10 cellular contexts compared by ENCODE assay signal in the genomic region with DNA sequence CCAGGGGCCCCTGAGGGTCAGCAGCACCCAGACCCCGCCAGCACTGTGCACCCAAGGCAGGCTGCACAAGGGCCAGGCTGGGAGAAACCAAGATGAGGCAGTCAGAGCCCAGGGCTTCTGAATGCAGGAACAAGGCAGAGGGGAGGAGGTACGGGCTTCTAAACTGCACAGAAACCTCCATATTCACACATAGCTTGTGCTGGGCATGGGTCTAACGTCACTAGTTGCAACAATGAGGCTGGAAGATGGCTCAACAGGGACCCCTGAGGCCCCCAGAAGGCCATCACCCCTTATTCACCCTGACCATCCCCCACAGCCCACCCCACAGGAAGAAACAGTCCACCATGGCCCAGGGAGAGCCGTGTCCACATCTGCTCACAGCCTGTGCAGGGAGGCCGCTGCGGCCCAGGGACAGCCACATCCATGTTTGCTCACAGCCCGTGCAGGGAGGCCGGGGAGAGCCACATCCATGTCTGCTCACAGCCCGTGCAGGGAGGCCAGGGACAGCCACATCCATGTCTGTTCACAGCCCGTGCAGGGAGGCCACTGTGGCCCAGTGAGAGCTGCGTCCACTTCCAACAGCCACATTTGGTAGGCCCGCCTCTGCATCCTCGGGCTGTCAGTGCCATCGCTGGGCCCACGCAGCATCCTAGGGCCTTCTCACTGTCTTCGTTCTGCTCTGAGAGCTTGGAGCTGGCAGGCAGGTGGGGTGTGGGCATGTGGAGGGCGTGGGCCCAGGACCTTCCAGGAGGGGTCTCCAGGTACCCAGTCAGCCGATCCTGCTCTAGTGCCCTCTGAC. TPM values are rescaled to one million over a fixed set of nuclear protein-coding genes. Genes with fewer than 3 reads are reported as not detected.
DNase-seq lines count a peak whose midpoint lies in the region; ATAC-seq and TF ChIP-seq lines count a peak whose summit lies in the region.
"Had no signal": no experiment of that assay in that cellular context is flagged by ENCODE, and none has a peak within 500 bp of the region (broad histone marks: within the 10 kb centered on the region; RNA-seq: fewer than 3 reads in every experiment).

No MANE protein-coding gene starts in this region.

- H3K4me1 ChIP-seq in sigmoid colon: no peaks in the 10 kb centered on the region

- TF ChIP-seq EP300 in sigmoid colon (IDR thresholded peaks at IDR 0.05): no peak

- WGBS in sigmoid colon, 2 donors: 85 to 89% methylated on average over 18 of the region's 18 CpGs

- H3K9me3 ChIP-seq in sigmoid colon: no peaks in the 10 kb centered on the region

- no peak overlapping the region for H3K4me3 ChIP-seq in sigmoid colon
- H3K4me3 ChIP-seq: SK-N-MC had no signal

- peak; percentile 25 for ATAC-seq in GM21786 (IDR thresholded peaks at IDR 0.05; ENCODE audit: unreplicated experiment)
- ATAC-seq in HG03432 (IDR thresholded peaks at IDR 0.05; ENCODE audit: unreplicated experiment): peak; percentile 34
- no peak for ATAC-seq in GM18520 (IDR thresholded peaks at IDR 0.05; ENCODE audit: unreplicated experiment)

- intact Hi-C loops in sigmoid colon (cut with DNase I): loop anchor here (10.0 kb wide), 1 partner anchor 321 kb away; no protein-coding TSS in a partner anchor

- DNase-seq in occipital lobe (lab: John Stamatoyannopoulos, UW): peak; percentile 29
- DNase-seq in sigmoid colon: no peak
- DNase-seq in NCI-H345 (lab: John Stamatoyannopoulos, UW): no peak
- DNase-seq: DMS153, KG1 had no signal

- peaks cover 14 to 56% (median 26%) of the 10 kb centered on the region in 4 donors for H3K36me3 ChIP-seq in sigmoid colon

- TF ChIP-seq CTCF in sigmoid colon (IDR thresholded peaks at IDR 0.05): no peak

- H3K27ac ChIP-seq in sigmoid colon: no peak overlapping the region
- H3K27ac ChIP-seq: SK-N-MC had no signal

- peak; percentile 10 for TF ChIP-seq POLR2A in GM18951 (IDR thresholded peaks at IDR 0.05; ENCODE audit: extremely low read depth, insufficient read depth, insufficient read length)
- no peak for TF ChIP-seq POLR2A in sigmoid colon (IDR thresholded peaks at IDR 0.05)

- in situ Hi-C loops in GM18951 (cut with MboI; ENCODE audit: low sequenced_read_pairs, unreplicated experiment): no loop called here

- no peaks in the 10 kb centered on the region for H3K27me3 ChIP-seq in sigmoid colon

RNA-seq across cellular contexts. Expression of gene LPCAT1, which starts 38.2 kb away (rescaled TPM):
- 129 TPM for total RNA-seq in occipital lobe
- total RNA-seq in sigmoid colon: 10 to 100 TPM; 20.6 to 24.3 (median 22.3) TPM
- polyA plus RNA-seq in sigmoid colon: 10 to 100 TPM in 1 of 3 donors, 1 to 10 TPM in 2; 4.2 to 35.1 (median 7.8) TPM

RNA-seq across cellular contexts. Expression of gene SLC6A3, which starts 40.3 kb away (rescaled TPM):
- total RNA-seq in occipital lobe (not detected), sigmoid colon (not detected)
- polyA plus RNA-seq in sigmoid colon: under 1 TPM in 1 of 3 donors, not detected in 2; 0.06 TPM
